Comparison of ENCODE assay signal across 8 cellular contexts in the genomic region with DNA sequence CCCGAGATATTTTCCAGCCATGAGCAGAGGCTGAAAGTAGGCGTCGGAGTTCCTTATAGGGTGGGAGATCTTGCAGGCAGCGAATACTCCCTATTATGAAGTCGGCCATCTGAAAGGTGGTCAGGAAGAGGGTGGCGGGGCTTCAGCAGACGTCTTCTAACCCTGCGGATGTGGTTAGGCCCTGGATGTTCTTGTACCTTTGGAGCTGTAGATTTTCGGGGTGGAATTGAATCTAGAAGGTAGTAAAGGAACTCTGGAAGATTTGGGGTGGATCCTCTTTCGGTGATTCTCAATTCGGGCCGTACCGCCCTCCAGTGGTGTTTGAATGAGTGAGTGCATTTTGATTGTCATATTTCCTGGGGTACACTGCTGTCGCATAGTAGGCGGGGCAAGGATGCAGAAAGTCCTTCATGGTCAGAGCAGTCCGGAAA.
A peak's percentile ranks its signal among the peaks of the same experiment; 100 is the strongest.
DNase-seq lines count a peak whose midpoint lies in the region; ATAC-seq and TF ChIP-seq lines count a peak whose summit lies in the region.

No MANE protein-coding gene starts in this region.

- peak overlapping the region; percentile 94 for H3K4me3 ChIP-seq in astrocyte of the spinal cord (ENCODE audit: low read depth, low read length)
- peak overlapping the region; percentile 93 for H3K4me3 ChIP-seq in iPS-15b (ENCODE audit: low read depth, low read length)
- peak overlapping the region; percentile 49 to 87 (median 69) for H3K4me3 ChIP-seq in skin epidermis

- peak overlapping the region; percentile 97 for H3K9ac ChIP-seq in iPS-15b (ENCODE audit: low read depth, low read length)

- peak; percentile 59 for DNase-seq in activated gamma-delta T cell treated with Interleukin-2 at 50 U/mL for 16 hours
- DNase-seq in activated gamma-delta T cell (lab: John Stamatoyannopoulos, UW) = no peak
- DNase-seq in NCI-H1694 (lab: John Stamatoyannopoulos, UW) = peak; percentile 71
- DNase-seq in T-helper 22 cell (ENCODE audit: low read depth) = peak; percentile 51
- DNase-seq in astrocyte of the spinal cord (ENCODE audit: low read depth, low spot score) = peak; percentile 56

- H3K27ac ChIP-seq in skin epidermis = peak overlapping the region; percentile 63 to 98 (median 96)

- TF ChIP-seq CTCF in astrocyte of the spinal cord (IDR thresholded peaks at IDR 0.05; ENCODE audit: low read depth, low read length) = peak; percentile 62

- no peaks in the 10 kb centered on the region for H3K36me3 ChIP-seq in iPS-15b (ENCODE audit: control insufficient read depth, insufficient read depth, low read length)

- no peaks in the 10 kb centered on the region for H3K27me3 ChIP-seq in iPS-15b (ENCODE audit: control insufficient read depth, insufficient read depth, low read length)

- ATAC-seq in HG02938 (IDR thresholded peaks at IDR 0.05; ENCODE audit: unreplicated experiment) = peak; percentile 78

- peaks cover 8% of the 10 kb centered on the region for H3K4me1 ChIP-seq in iPS-15b (ENCODE audit: control insufficient read depth, insufficient read depth, low read length)

- no peaks in the 10 kb centered on the region for H3K9me3 ChIP-seq in iPS-15b (ENCODE audit: control insufficient read depth, insufficient read depth, low read length)

- in situ Hi-C loops in astrocyte of the spinal cord (cut with HindIII; ENCODE audit: low sequenced_read_pairs) = no loop called here
